ENCODE assay signal across 8 cellular contexts in the genomic region with DNA sequence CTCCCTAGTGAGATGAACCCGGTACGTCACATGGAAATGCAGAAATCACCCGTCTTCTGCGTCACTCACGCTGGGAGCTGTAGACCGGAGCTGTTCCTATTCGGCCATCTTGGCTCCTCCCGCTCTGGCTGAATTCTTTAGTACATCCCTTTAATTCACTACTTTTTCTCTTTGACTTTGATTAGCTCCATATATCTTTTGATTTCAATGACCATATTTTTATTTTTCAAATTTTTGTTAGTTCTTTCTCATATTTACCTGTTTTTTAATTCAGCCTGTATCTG. TPM values are rescaled to one million over a fixed set of nuclear protein-coding genes. Genes with fewer than 3 reads are reported as not detected.
DNase-seq lines count a peak whose midpoint lies in the region; ATAC-seq and TF ChIP-seq lines count a peak whose summit lies in the region.
"Not testable (repeated sequence)": the region's sequence is repeated elsewhere in the genome, so short reads cannot be mapped to it uniquely, and the experiment has no call there.

No MANE protein-coding gene starts in this region.

- not testable (repeated sequence) for H3K4me2 ChIP-seq in GM23338

- peak overlapping the region; percentile 38 for H3K4me3 Mint-ChIP-seq in CD4-positive, alpha-beta T cell
- peak overlapping the region; percentile 27; the same call in 1 of the 3 replicates for H3K4me3 Mint-ChIP-seq in GM23338
- peak overlapping the region; percentile 53 for H3K4me3 Mint-ChIP-seq in activated CD8-positive, alpha-beta T cell treated with anti-CD3 and anti-CD28 coated beads for 36 hours
- peak overlapping the region; percentile 15 for H3K4me3 Mint-ChIP-seq in activated naive CD4-positive, alpha-beta T cell treated with anti-CD3 and anti-CD28 coated beads, Interleukin-2, amount 50 U/mL, for 24 hours
- H3K4me3 Mint-ChIP-seq in endothelial cell (ENCODE audit: unreplicated experiment), result peak overlapping the region; percentile 7
- H3K4me3 Mint-ChIP-seq in naive thymus-derived CD8-positive, alpha-beta T cell, result peak overlapping the region; percentile 4 to 79 (median 57)

- peaks cover 18% of the 10 kb centered on the region for H3K9me2 ChIP-seq in GM23338 (ENCODE audit: insufficient read depth)

- not testable (repeated sequence) for H3K79me2 ChIP-seq in GM23338 (replicated peaks; ENCODE audit: insufficient read depth)

- H3K36me3 Mint-ChIP-seq in CD4-positive, alpha-beta T cell (ENCODE audit: low read depth); GM23338 (ENCODE audit: low read depth); activated CD8-positive, alpha-beta T cell treated with anti-CD3 and anti-CD28 coated beads for 36 hours (ENCODE audit: low read depth); activated naive CD4-positive, alpha-beta T cell treated with anti-CD3 and anti-CD28 coated beads, Interleukin-2, amount 50 U/mL, for 24 hours; endothelial cell (ENCODE audit: low read depth, unreplicated experiment); naive thymus-derived CD8-positive, alpha-beta T cell: not testable (repeated sequence)

- 0 out of 2 replicates have a peak overlapping the region, but pooled peaks have one; percentile 12 for H2AFZ ChIP-seq in GM23338

- not testable (repeated sequence) for H3K27ac ChIP-seq in CD4-positive, alpha-beta T cell (ENCODE audit: low read depth, low read length); GM23338 (ENCODE audit: low read depth); suprapubic skin

- not testable (repeated sequence) for H4K20me1 ChIP-seq in GM23338 (replicated peaks; ENCODE audit: insufficient read depth)

- H3F3A ChIP-seq in GM23338 (replicated peaks; ENCODE audit: low read depth), result not testable (repeated sequence)

- not testable (repeated sequence) for H3K9me3 ChIP-seq in CD4-positive, alpha-beta T cell (ENCODE audit: control insufficient read depth, low read length); suprapubic skin

- DNase-seq in CD4-positive, alpha-beta T cell; GM23338 (ENCODE audit: low spot score); activated CD8-positive, alpha-beta T cell treated with anti-CD3 and anti-CD28 coated beads for 36 hours; endothelial cell (ENCODE audit: low spot score); naive thymus-derived CD8-positive, alpha-beta T cell; suprapubic skin (ENCODE audit: low spot score in 2 of 2): not testable (repeated sequence)
- DNase-seq in NCI-H748 (lab: John Stamatoyannopoulos, UW; ENCODE audit: unreplicated experiment), result peak; percentile 47

- H3K27ac Mint-ChIP-seq in CD4-positive, alpha-beta T cell, result peak overlapping the region; percentile 66
- peak overlapping the region; percentile 51 for H3K27ac Mint-ChIP-seq in GM23338
- H3K27ac Mint-ChIP-seq in activated CD8-positive, alpha-beta T cell treated with anti-CD3 and anti-CD28 coated beads for 36 hours, result peak overlapping the region; percentile 73
- H3K27ac Mint-ChIP-seq in activated naive CD4-positive, alpha-beta T cell treated with anti-CD3 and anti-CD28 coated beads, Interleukin-2, amount 50 U/mL, for 24 hours, result peak overlapping the region; percentile 89
- not testable (repeated sequence) for H3K27ac Mint-ChIP-seq in endothelial cell (ENCODE audit: unreplicated experiment)
- peak overlapping the region in 9 of 10 donors; percentile 60 to 97 (median 85) for H3K27ac Mint-ChIP-seq in naive thymus-derived CD8-positive, alpha-beta T cell

- ATAC-seq in CD4-positive, alpha-beta T cell (ENCODE audit: poor library complexity); GM23338; activated CD8-positive, alpha-beta T cell treated with anti-CD3 and anti-CD28 coated beads for 36 hours; naive thymus-derived CD8-positive, alpha-beta T cell: not testable (repeated sequence)

- POLR2A ChIA-PET in CD4-positive, alpha-beta T cell (lab: Charles Lee), result interaction anchor here (0.9 to 2.1 kb wide), 4 partner anchors 8 to 248 kb away, joined by 3 to 14 read pairs (median 4); a partner anchor contains a TSS
- POLR2A ChIA-PET in activated CD8-positive, alpha-beta T cell treated with anti-CD3 and anti-CD28 coated beads for 36 hours (lab: Charles Lee), result not testable (repeated sequence)
- POLR2A ChIA-PET in naive thymus-derived CD8-positive, alpha-beta T cell (lab: Charles Lee), result interaction anchor here (0.8 to 2.6 kb wide), 2 partner anchors 9 to 10 kb away, joined by 4 to 22 read pairs; a partner anchor contains a TSS

- H3K4me1 ChIP-seq in GM23338 (ENCODE audit: insufficient read depth); suprapubic skin: not testable (repeated sequence)

- CTCF ChIA-PET in CD4-positive, alpha-beta T cell (lab: Charles Lee); activated CD8-positive, alpha-beta T cell treated with anti-CD3 and anti-CD28 coated beads for 36 hours (lab: Charles Lee): not testable (repeated sequence)

- not testable (repeated sequence) for H3K27me3 Mint-ChIP-seq in CD4-positive, alpha-beta T cell; GM23338 (ENCODE audit: insufficient read depth, low read depth, poor library complexity); activated CD8-positive, alpha-beta T cell treated with anti-CD3 and anti-CD28 coated beads for 36 hours; activated naive CD4-positive, alpha-beta T cell treated with anti-CD3 and anti-CD28 coated beads, Interleukin-2, amount 50 U/mL, for 24 hours; endothelial cell (ENCODE audit: unreplicated experiment); naive thymus-derived CD8-positive, alpha-beta T cell

- not testable (repeated sequence) for TF ChIP-seq CTCF in CD4-positive, alpha-beta T cell (IDR thresholded peaks at IDR 0.05); GM23338 (conservative IDR thresholded peaks at IDR 0.05; ENCODE audit: low read depth in 2 of 2); activated CD8-positive, alpha-beta T cell treated with anti-CD3 and anti-CD28 coated beads for 36 hours (IDR thresholded peaks at IDR 0.05); endothelial cell (IDR thresholded peaks at IDR 0.05; ENCODE audit: unreplicated experiment); suprapubic skin (IDR thresholded peaks at IDR 0.05)

- TF ChIP-seq POLR2A in suprapubic skin (IDR thresholded peaks at IDR 0.05), result not testable (repeated sequence)

- not testable (repeated sequence) for H3K4me3 ChIP-seq in GM23338
- peak overlapping the region; percentile 20 for H3K4me3 ChIP-seq in suprapubic skin

- H3K4me1 Mint-ChIP-seq in CD4-positive, alpha-beta T cell (ENCODE audit: low read depth), result peaks cover 52% of the 10 kb centered on the region
- H3K4me1 Mint-ChIP-seq in GM23338; endothelial cell (ENCODE audit: unreplicated experiment): not testable (repeated sequence)
- peaks cover 33% of the 10 kb centered on the region for H3K4me1 Mint-ChIP-seq in activated CD8-positive, alpha-beta T cell treated with anti-CD3 and anti-CD28 coated beads for 36 hours (ENCODE audit: low read depth)
- peaks cover 45% of the 10 kb centered on the region for H3K4me1 Mint-ChIP-seq in activated naive CD4-positive, alpha-beta T cell treated with anti-CD3 and anti-CD28 coated beads, Interleukin-2, amount 50 U/mL, for 24 hours
- H3K4me1 Mint-ChIP-seq in naive thymus-derived CD8-positive, alpha-beta T cell, result peaks cover 11 to 49% (median 44%) of the 10 kb centered on the region in 4 donors

- TF ChIP-seq EP300 in suprapubic skin (IDR thresholded peaks at IDR 0.05), result not testable (repeated sequence)

- intact Hi-C loops in CD4-positive, alpha-beta T cell (cut with DNase I, micrococcal nuclease); activated CD8-positive, alpha-beta T cell treated with anti-CD3 and anti-CD28 coated beads for 36 hours (cut with micrococcal nuclease): not testable (repeated sequence)

- H3K36me3 ChIP-seq in GM23338 (ENCODE audit: insufficient read depth); suprapubic skin: not testable (repeated sequence)

- 61% methylated on average over 8 of the region's 8 CpGs for WGBS in suprapubic skin

- H3K27me3 ChIP-seq in CD4-positive, alpha-beta T cell (ENCODE audit: control insufficient read depth, insufficient read depth, low read length); GM23338 (ENCODE audit: insufficient read depth); suprapubic skin: not testable (repeated sequence)

- H3K9me3 Mint-ChIP-seq in CD4-positive, alpha-beta T cell; activated CD8-positive, alpha-beta T cell treated with anti-CD3 and anti-CD28 coated beads for 36 hours; activated naive CD4-positive, alpha-beta T cell treated with anti-CD3 and anti-CD28 coated beads, Interleukin-2, amount 50 U/mL, for 24 hours; endothelial cell (ENCODE audit: unreplicated experiment); naive thymus-derived CD8-positive, alpha-beta T cell: not testable (repeated sequence)
- H3K9me3 Mint-ChIP-seq in GM23338, result peaks cover 16% of the 10 kb centered on the region

RNA-seq across cellular contexts. Expression of a gene that starts 8.7 kb away (rescaled TPM):
- 10 to 100 TPM; 45.6 to 49.7 TPM for total RNA-seq in CD4-positive, alpha-beta T cell
- 16.9 and 18.6 TPM in 2 replicates for total RNA-seq in GM23338 (2014; rRNA removed; shearing (Covaris generic))
- 19.4 and 22.2 TPM in 2 replicates for polyA plus RNA-seq in GM23338 (2016; fragmentation: Nextera tagmentation; extraction: Ambion mirVana)
- 10 to 100 TPM; 18.3 to 21.1 TPM for total RNA-seq in activated CD8-positive, alpha-beta T cell treated with anti-CD3 and anti-CD28 coated beads for 36 hours
- total RNA-seq in endothelial cell (ENCODE audit: unreplicated experiment) (36.4 TPM), suprapubic skin (10 to 100 TPM; 28.9 to 46.2 (median 35.0) TPM)
- 10 to 100 TPM; 60.3 to 62.0 TPM for total RNA-seq in naive thymus-derived CD8-positive, alpha-beta T cell
- polyA plus RNA-seq in naive thymus-derived CD8-positive, alpha-beta T cell, result 10 to 100 TPM; 13.6 to 21.9 (median 21.6) TPM

Comparison
In these comparisons a context has a peak if more than half of its experiments do, and no peak if none do; other contexts are left out.
1. H3K4me3 Mint-ChIP-seq: peak in every context shown above with its lines; median percentile 57 in naive thymus-derived CD8-positive, alpha-beta T cell; 53 in activated CD8-positive, alpha-beta T cell treated with anti-CD3 and anti-CD28 coated beads for 36 hours; 38 in CD4-positive, alpha-beta T cell; 27 in GM23338; 15 in activated naive CD4-positive, alpha-beta T cell treated with anti-CD3 and anti-CD28 coated beads, Interleukin-2, amount 50 U/mL, for 24 hours; 7 in endothelial cell.